ENCODE assay signal across 10 cellular contexts in the genomic region with DNA sequence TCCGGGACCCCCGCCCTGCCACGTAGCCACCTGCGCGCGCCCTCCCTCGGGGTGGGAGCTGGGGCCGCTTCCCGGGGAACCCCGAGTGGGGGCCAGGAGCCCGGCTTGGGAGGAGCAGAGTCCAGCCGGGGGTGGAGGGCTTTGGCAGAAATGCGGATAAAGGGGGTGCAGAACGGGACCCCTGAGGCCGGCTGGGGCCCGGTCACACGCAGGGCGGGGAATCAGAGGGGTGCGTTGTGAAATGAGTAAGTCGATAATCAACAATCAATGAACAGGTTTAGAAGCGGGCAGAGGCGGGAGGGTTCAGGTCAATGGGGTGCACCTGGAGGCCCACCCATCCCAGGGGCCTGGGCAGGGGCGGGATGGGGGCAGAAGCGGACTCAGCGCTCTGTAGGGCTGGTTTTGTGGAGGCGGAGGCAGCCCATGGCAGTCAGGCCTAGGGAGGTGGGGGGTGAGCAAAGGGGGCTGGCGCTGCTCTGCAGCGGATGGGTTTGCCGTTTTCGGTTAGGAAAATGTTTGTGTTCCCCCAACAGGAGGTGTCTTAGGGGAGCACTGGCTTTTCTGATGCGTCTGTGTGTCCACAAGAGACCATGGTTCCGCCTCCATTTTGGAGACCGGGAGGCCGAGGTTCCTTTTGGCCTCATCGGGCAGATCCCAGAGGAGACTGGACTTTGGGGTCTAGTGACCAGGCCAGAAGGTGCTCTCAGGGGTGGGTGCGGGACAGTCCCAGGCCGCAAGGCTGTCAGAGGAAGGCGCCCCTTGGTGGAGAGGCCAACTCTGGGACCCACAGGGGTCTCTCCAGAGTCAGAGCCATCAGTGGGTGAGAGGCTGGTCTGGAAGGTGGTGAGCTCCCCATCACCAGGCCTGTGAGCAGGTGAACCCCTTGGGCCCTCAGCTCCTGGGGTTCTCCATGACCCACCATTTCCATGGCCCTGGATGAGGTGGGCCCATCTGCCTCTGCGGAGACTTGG. TPM values are rescaled to one million over a fixed set of nuclear protein-coding genes. Genes with fewer than 3 reads are reported as not detected.
A peak's percentile ranks its signal among the peaks of the same experiment; 100 is the strongest.
DNase-seq lines count a peak whose midpoint lies in the region; ATAC-seq and TF ChIP-seq lines count a peak whose summit lies in the region.
"Had no signal": no experiment of that assay in that cellular context is flagged by ENCODE, and none has a peak within 500 bp of the region (broad histone marks: within the 10 kb centered on the region; RNA-seq: fewer than 3 reads in every experiment).

No MANE protein-coding gene starts in this region.

- TF ChIP-seq CTCF in BE2C (IDR thresholded peaks at IDR 0.05; ENCODE audit: low read depth, low read length): no peak
- TF ChIP-seq CTCF in HEK293 (tag by site-specific recombination; IDR thresholded peaks at IDR 0.05): no peak
- TF ChIP-seq CTCF in dorsolateral prefrontal cortex (IDR thresholded peaks at IDR 0.05 in 54 of 56, conservative IDR thresholded peaks at IDR 0.05 in 2 of 56; ENCODE audit: low read depth in 1 of 56, partially characterized antibody in 56 of 56): no peak
- TF ChIP-seq CTCF in neural crest cell (conservative IDR thresholded peaks at IDR 0.05): no peak

- H3K36me3 Mint-ChIP-seq in neural crest cell (ENCODE audit: low read depth): no peaks in the 10 kb centered on the region

- peaks cover 11% of the 10 kb centered on the region for H3K4me1 Mint-ChIP-seq in neural crest cell

- ATAC-seq in GM21723 (IDR thresholded peaks at IDR 0.05; ENCODE audit: unreplicated experiment) (no peak), GM21576 (IDR thresholded peaks at IDR 0.05; ENCODE audit: unreplicated experiment) (no peak)

- CTCF ChIA-PET in HEK293 (lab: Yijun Ruan, JAX): no interaction called here

- H3K9me3 Mint-ChIP-seq in neural crest cell: no peaks in the 10 kb centered on the region

- POLR2A ChIA-PET in HEK293 (lab: Yijun Ruan, JAX): interaction anchor here (1.1 kb wide), 1 partner anchor 20 kb away, joined by 3 read pairs; no protein-coding TSS in a partner anchor

- H3K4me3 ChIP-seq in BE2C (ENCODE audit: low read depth, low read length) (peak overlapping the region; percentile 55), HEK293 (ENCODE audit: low read depth, low read length) (peak overlapping the region; percentile 24), dorsolateral prefrontal cortex (peak overlapping the region in 58 of 59 donors; percentile 26 to 71 (median 55))
- H3K4me3 ChIP-seq: SJSA1 had no signal

- DNase-seq in BE2C: no peak
- no peak for DNase-seq in dorsolateral prefrontal cortex
- no peak for DNase-seq in neural crest cell (ENCODE audit: low read depth, low spot score)
- DNase-seq in stimulated activated CD4-positive, alpha-beta T cell treated with anti-CD3 and anti-CD28 coated beads, Interleukin-12 subunit alpha, Interleukin-12 subunit beta, amount 100 ng/mL, for 4 hours: no peak
- DNase-seq in activated CD8-positive, alpha-beta memory T cell treated with anti-CD3 and anti-CD28 coated beads for 24 hours: no peak

- H3K27me3 Mint-ChIP-seq in neural crest cell (ENCODE audit: low read depth): peaks cover 32% of the 10 kb centered on the region

- no peaks in the 10 kb centered on the region; the same call in 1 of the 2 replicates for H3K27me3 ChIP-seq in BE2C
- peaks cover 0 to 8% (median 0%) of the 10 kb centered on the region in 45 donors for H3K27me3 ChIP-seq in dorsolateral prefrontal cortex

- H3K27ac ChIP-seq in HEK293 (ENCODE audit: extremely low read depth, low read depth, low read length) (no peak overlapping the region), dorsolateral prefrontal cortex (peak overlapping the region in 52 of 59 donors; percentile 1 to 88 (median 74))
- H3K27ac ChIP-seq: SJSA1 had no signal

- H3K36me3 ChIP-seq in BE2C: no peaks in the 10 kb centered on the region; the same call in 1 of the 2 replicates
- H3K36me3 ChIP-seq in HEK293 (ENCODE audit: control insufficient read depth in 2 of 2, insufficient read depth in 1 of 2, low read length in 2 of 2): peaks cover 0 to 11% of the 10 kb centered on the region in 2 experiments; a peak in 1 of 3 replicates
- H3K36me3 ChIP-seq: SJSA1 had no signal

- H3K4me3 Mint-ChIP-seq in neural crest cell: peak overlapping the region; percentile 86

- peaks cover 8% of the 10 kb centered on the region for H3K4me1 ChIP-seq in BE2C
- H3K4me1 ChIP-seq in HEK293 (ENCODE audit: control insufficient read depth, insufficient read depth, low read length): no peaks in the 10 kb centered on the region

- H3K27ac Mint-ChIP-seq in neural crest cell (ENCODE audit: unreplicated experiment): no peak overlapping the region

- H3K9me3 ChIP-seq in BE2C (no peaks in the 10 kb centered on the region), HEK293 (ENCODE audit: control insufficient read depth, insufficient read depth, low read depth, low read length) (no peaks in the 10 kb centered on the region)
- H3K9me3 ChIP-seq: SJSA1 had no signal

- intact Hi-C loops in dorsolateral prefrontal cortex (cut with DNase I): no loop called here

TF ChIP-seq in HEK293, 187 proteins besides CTCF, POLR2A, EP300 and RAD21 (continues in another document):
- TF ChIP-seq ZBTB26 (tag by site-specific recombination; optimal IDR thresholded peaks at IDR 0.05): peak; percentile 36
- peak; percentile 29; the same call in 1 of the 2 replicates for TF ChIP-seq GLIS2 (tag by site-specific recombination; IDR thresholded peaks at IDR 0.05)
- no peak for TF ChIP-seq ZNF639 (tag by site-specific recombination; IDR thresholded peaks at IDR 0.05)
- peak; percentile 28; the same call in 1 of the 2 replicates for TF ChIP-seq ZBTB8A (tag by site-specific recombination; IDR thresholded peaks at IDR 0.05)
- TF ChIP-seq SP3 (tag by site-specific recombination; IDR thresholded peaks at IDR 0.05): peak; percentile 59
- TF ChIP-seq ZNF335 (tag by site-specific recombination; conservative IDR thresholded peaks at IDR 0.05): peak; percentile 31; the same call in 1 of the 2 replicates
- TF ChIP-seq, protein P1, sequence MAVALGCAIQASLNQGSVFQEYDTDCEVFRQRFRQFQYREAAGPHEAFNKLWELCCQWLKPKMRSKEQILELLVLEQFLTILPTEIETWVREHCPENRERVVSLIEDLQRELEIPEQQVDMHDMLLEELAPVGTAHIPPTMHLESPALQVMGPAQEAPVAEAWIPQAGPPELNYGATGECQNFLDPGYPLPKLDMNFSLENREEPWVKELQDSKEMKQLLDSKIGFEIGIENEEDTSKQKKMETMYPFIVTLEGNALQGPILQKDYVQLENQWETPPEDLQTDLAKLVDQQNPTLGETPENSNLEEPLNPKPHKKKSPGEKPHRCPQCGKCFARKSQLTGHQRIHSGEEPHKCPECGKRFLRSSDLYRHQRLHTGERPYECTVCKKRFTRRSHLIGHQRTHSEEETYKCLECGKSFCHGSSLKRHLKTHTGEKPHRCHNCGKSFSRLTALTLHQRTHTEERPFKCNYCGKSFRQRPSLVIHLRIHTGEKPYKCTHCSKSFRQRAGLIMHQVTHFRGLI (tag by site-specific recombination; IDR thresholded peaks at IDR 0.05): no peak

RNA-seq across cellular contexts. Expression of gene DIRAS1, which starts 0.7 kb away (rescaled TPM):
- 52.2 TPM for polyA plus RNA-seq in BE2C (2012; ENCODE audit: insufficient read depth, insufficient read length, low read depth)
- total RNA-seq in dorsolateral prefrontal cortex (100 to 1,000 TPM in 107 of 120 experiments, 10 to 100 TPM in 13; 43.9 to 237 (median 155) TPM), neural crest cell (19.9 and 24.4 TPM in 2 replicates)
- total RNA-seq: SJSA1 had no signal

RNA-seq across cellular contexts. Expression of gene SLC39A3, which starts 18.0 kb away (rescaled TPM):
- polyA plus RNA-seq in BE2C (2012; ENCODE audit: insufficient read depth, insufficient read length, low read depth): 159 TPM
- 10 to 100 TPM; 22.3 to 60.9 (median 39.3) TPM for total RNA-seq in dorsolateral prefrontal cortex
- 43.0 and 43.1 TPM in 2 replicates for total RNA-seq in neural crest cell

RNA-seq across cellular contexts. Expression of gene GNG7, which starts 19.4 kb away (rescaled TPM):
- 0.48 TPM for polyA plus RNA-seq in BE2C (2012; ENCODE audit: insufficient read depth, insufficient read length, low read depth)
- total RNA-seq in dorsolateral prefrontal cortex: 100 to 1,000 TPM in 55 of 120 experiments, 10 to 100 TPM in 65; 71.9 to 184 (median 98.1) TPM
- 13.9 and 15.1 TPM in 2 replicates for total RNA-seq in neural crest cell
- total RNA-seq: LHCN-M2 had no signal
